Comparison of ENCODE assay signal across 8 cellular contexts in the genomic region with DNA sequence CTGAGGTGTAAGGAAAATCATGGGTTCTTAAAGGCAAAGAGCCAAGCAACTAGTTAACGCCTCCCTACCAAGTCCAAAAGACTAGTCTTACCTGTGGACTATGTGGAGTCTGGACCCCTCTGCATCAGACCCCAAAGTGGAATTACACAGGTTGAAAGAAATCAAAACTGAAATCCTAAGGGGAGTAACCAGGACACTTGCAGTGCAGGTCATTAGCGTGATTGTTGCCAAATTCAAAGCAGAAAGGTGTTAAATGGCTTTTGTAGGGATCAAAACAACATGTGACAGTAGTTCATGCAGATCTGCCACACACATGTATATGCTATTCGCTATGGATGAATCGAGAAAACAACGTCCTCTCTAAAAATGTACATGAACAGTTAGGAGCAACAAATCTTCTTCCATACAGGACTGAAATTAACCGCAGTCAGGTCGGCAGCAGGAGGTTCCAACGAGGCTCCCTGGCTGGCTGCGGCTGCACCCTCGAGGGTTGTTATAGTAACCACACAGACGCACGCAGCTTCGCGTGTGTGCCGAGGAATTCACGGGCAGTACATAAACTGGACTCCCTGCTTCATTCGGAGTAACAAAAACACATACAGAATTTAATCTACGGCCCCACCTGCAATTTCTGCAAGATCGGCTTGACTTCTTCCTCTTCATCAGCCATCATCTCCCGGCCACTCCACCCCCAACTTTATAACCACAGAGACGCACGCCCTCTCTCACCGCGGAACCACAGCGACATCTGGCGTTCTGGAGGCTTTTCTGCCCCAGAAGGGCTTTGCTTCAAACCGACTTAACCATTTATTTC. TPM values are rescaled to one million over a fixed set of nuclear protein-coding genes. Genes with fewer than 3 reads are reported as not detected.
DNase-seq lines count a peak whose midpoint lies in the region; ATAC-seq and TF ChIP-seq lines count a peak whose summit lies in the region.

A gene with protein sequence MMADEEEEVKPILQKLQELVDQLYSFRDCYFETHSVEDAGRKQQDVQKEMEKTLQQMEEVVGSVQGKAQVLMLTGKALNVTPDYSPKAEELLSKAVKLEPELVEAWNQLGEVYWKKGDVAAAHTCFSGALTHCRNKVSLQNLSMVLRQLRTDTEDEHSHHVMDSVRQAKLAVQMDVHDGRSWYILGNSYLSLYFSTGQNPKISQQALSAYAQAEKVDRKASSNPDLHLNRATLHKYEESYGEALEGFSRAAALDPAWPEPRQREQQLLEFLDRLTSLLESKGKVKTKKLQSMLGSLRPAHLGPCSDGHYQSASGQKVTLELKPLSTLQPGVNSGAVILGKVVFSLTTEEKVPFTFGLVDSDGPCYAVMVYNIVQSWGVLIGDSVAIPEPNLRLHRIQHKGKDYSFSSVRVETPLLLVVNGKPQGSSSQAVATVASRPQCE (minus strand): TSS at position 687 of the 814 bp plus-strand sequence. CDS start 14 bp downstream, at position 673.

- peak within 1 kb of the TSS; percentile 66 for H3K4me3 ChIP-seq in GM12875 (ENCODE audit: low read depth, low read length)
- H3K4me3 ChIP-seq in adrenal gland = peak within 1 kb of the TSS; percentile 19 to 74 (median 60)
- H3K4me3 ChIP-seq in prostate gland = peak within 1 kb of the TSS; percentile 40 to 62
- H3K4me3 ChIP-seq in urinary bladder (ENCODE audit: low read depth, low read length) = peak within 1 kb of the TSS; percentile 81

- ATAC-seq in HG02852 (IDR thresholded peaks at IDR 0.05; ENCODE audit: unreplicated experiment) (peak; percentile 94), T-cell (replicated peaks in 1 of 4) (peak; percentile 97 to 99 (median 98)), left ventricle myocardium superior (peak; percentile 99)

- no peak for TF ChIP-seq POLR2A in adrenal gland (IDR thresholded peaks at IDR 0.05)
- TF ChIP-seq POLR2A in prostate gland (IDR thresholded peaks at IDR 0.05) = no peak

- H3K4me1 ChIP-seq in adrenal gland (replicated peaks in 1 of 2) (peaks cover 6 to 15% of the 10 kb centered on the region in 2 donors), prostate gland (replicated peaks) (peaks cover 2% of the 10 kb centered on the region), urinary bladder (ENCODE audit: insufficient read depth) (peaks cover 2% of the 10 kb centered on the region)

- H3K36me3 ChIP-seq in adrenal gland (replicated peaks in 1 of 2) = peaks cover 0 to 6% of the 10 kb centered on the region in 2 donors
- H3K36me3 ChIP-seq in prostate gland = no peaks in the 10 kb centered on the region
- no peaks in the 10 kb centered on the region for H3K36me3 ChIP-seq in urinary bladder (ENCODE audit: insufficient read depth)

- H3K9me3 ChIP-seq in adrenal gland (replicated peaks in 1 of 3) (no peaks in the 10 kb centered on the region), prostate gland (no peaks in the 10 kb centered on the region)

- CTCF ChIA-PET in T-cell (lab: Charles Lee) = interaction anchor here in 1 of 2 donors (1.1 to 1.5 kb wide), 6 partner anchors 22 to 376 kb away, joined by 3 to 5 read pairs (median 4); a partner anchor contains a TSS

- POLR2A ChIA-PET in T-cell (lab: Charles Lee) = interaction anchor here in 1 of 2 donors (0.6 kb wide), 1 partner anchor 1569 kb away, joined by 3 read pairs; no protein-coding TSS in a partner anchor

- H3K36me3 Mint-ChIP-seq in T-cell = peaks cover 20% of the 10 kb centered on the region

- H3K4me1 Mint-ChIP-seq in T-cell = peaks cover 34 to 41% (median 36%) of the 10 kb centered on the region in 3 donors

- peak within 1 kb of the TSS; percentile 76 to 89 for H3K27ac Mint-ChIP-seq in T-cell

- H3K9me3 Mint-ChIP-seq in T-cell = no peaks in the 10 kb centered on the region

- no peaks in the 10 kb centered on the region for H3K27me3 ChIP-seq in adrenal gland
- H3K27me3 ChIP-seq in prostate gland (replicated peaks; ENCODE audit: insufficient read depth) = no peaks in the 10 kb centered on the region

- DNase-seq in NCI-H1436 treated with DMSO at 0.1 percent for 48 hours (lab: John Stamatoyannopoulos, UW) = peak; percentile 7
- DNase-seq in T-cell = peak; percentile 75 to 93 (median 86)
- DNase-seq in adrenal gland = peak; percentile 79 to 91 (median 84)
- peak; percentile 83 for DNase-seq in left ventricle myocardium superior
- peak; percentile 77 for DNase-seq in prostate gland (ENCODE audit: low spot score)

- H3K27ac ChIP-seq in adrenal gland (peak within 1 kb of the TSS in 2 of 5 donors; percentile 9 to 45), prostate gland (peak within 1 kb of the TSS; percentile 32 to 54), urinary bladder (ENCODE audit: low read depth) (no peak within 1 kb of the TSS)

- TF ChIP-seq CTCF in GM12875 (IDR thresholded peaks at IDR 0.05; ENCODE audit: borderline replicate concordance, insufficient read depth, low read depth, low read length) = peak; percentile 90
- peak; percentile 65 to 88 (median 84) for TF ChIP-seq CTCF in adrenal gland (IDR thresholded peaks at IDR 0.05)
- peak; percentile 31 to 87 (median 83) for TF ChIP-seq CTCF in prostate gland (IDR thresholded peaks at IDR 0.05)

- 0 to 1% (median 0%) methylated on average over 24 to 27 of the region's 27 CpGs for WGBS in adrenal gland, 4 donors
- 0% methylated on average over 27 of the region's 27 CpGs for WGBS in prostate gland
- under 1% methylated on average over 27 of the region's 27 CpGs for WGBS in urinary bladder

- H3K27me3 Mint-ChIP-seq in T-cell = no peaks in the 10 kb centered on the region

- H3K4me3 Mint-ChIP-seq in T-cell = peak within 1 kb of the TSS; percentile 90 to 95 (median 94)

- intact Hi-C loops in adrenal gland (cut with DNase I) (no loop called here), left ventricle myocardium superior (cut with micrococcal nuclease) (no loop called here), prostate gland (cut with DNase I) (no loop called here)

RNA-seq across cellular contexts. Expression of the gene that starts here (rescaled TPM):
- 10 to 100 TPM; 17.4 to 24.7 (median 20.1) TPM for total RNA-seq in T-cell
- total RNA-seq in adrenal gland = 10 to 100 TPM in 6 of 8 donors, 1 to 10 TPM in 2; 7.9 to 28.6 (median 16.6) TPM
- polyA plus RNA-seq in adrenal gland = 10 to 100 TPM in 1 of 3 donors, 1 to 10 TPM in 2; 3.9 to 12.7 (median 9.2) TPM
- 11.8 TPM for total RNA-seq in left ventricle myocardium superior
- 10 to 100 TPM; 11.1 to 18.5 TPM for total RNA-seq in prostate gland
- total RNA-seq in urinary bladder = 22.7 TPM
- polyA plus RNA-seq in urinary bladder = 8.0 TPM

Comparison
In these comparisons a context has a peak if more than half of its experiments do, and no peak if none do; other contexts are left out.
1. DNase-seq: peak in every context shown above with its lines; median percentile 86 in T-cell; 84 in adrenal gland; 83 in left ventricle myocardium superior; 77 in prostate gland; 7 in NCI-H1436 treated with DMSO at 0.1 percent for 48 hours.